29 cellular contexts compared by ENCODE assay signal in genomic region chr5:93403529-93403928, GRCh38.
"Had no signal": no experiment of that assay in that cellular context is flagged by ENCODE, and none has a peak within 500 bp of the region (broad histone marks: within the 10 kb centered on the region; RNA-seq: fewer than 3 reads in every experiment).

No MANE protein-coding gene starts in this region.

- H3K27me3 Mint-ChIP-seq: activated CD4-positive, alpha-beta T cell treated with anti-CD3 and anti-CD28 coated beads for 36 hours had no signal

- H3K4me1 ChIP-seq: ascending aorta, pancreas, prostate gland, uterus had no signal

- H3K36me3 Mint-ChIP-seq: activated naive CD8-positive, alpha-beta T cell treated with anti-CD3 and anti-CD28 coated beads for 36 hours; type B pancreatic cell had no signal

- FAIRE-seq: keratinocyte, pancreas had no signal

- H3K4me1 Mint-ChIP-seq: activated CD4-positive, alpha-beta T cell treated with anti-CD3 and anti-CD28 coated beads for 36 hours; activated naive CD8-positive, alpha-beta T cell treated with anti-CD3 and anti-CD28 coated beads for 36 hours; naive thymus-derived CD4-positive, alpha-beta T cell had no signal

- H3K9me3 Mint-ChIP-seq: activated naive CD8-positive, alpha-beta T cell treated with anti-CD3 and anti-CD28 coated beads for 36 hours had no signal

- H3K27me3 ChIP-seq: ascending aorta, brain microvascular endothelial cell, pancreas, uterus had no signal

- H3K9me3 ChIP-seq: ascending aorta, pancreas, prostate gland, thoracic aorta, uterus had no signal

- DNase-seq: activated CD4-positive, alpha-beta T cell treated with anti-CD3 and anti-CD28 coated beads for 36 hours; activated CD4-positive, CD25-positive, alpha-beta regulatory T cell; activated CD8-positive, alpha-beta T cell treated with anti-CD3 and anti-CD28 coated beads, Interleukin-2, amount 10 ng/mL, durations not matched to agents 7 days and 5 days; activated effector memory CD4-positive, alpha-beta T cell treated with Interleukin-2 at 50 U/mL for 16 hours; activated naive CD4-positive, alpha-beta T cell treated with Interleukin-2 at 50 U/mL for 16 hours; activated naive CD8-positive, alpha-beta T cell treated with anti-CD3 and anti-CD28 coated beads for 36 hours; activated T-cell treated with anti-CD3 and anti-CD28 coated beads for 4 hours; brain microvascular endothelial cell; central memory CD4-positive, alpha-beta T cell; head of caudate nucleus; hippocampal formation; left cardiac atrium; left ventricle myocardium superior; naive thymus-derived CD4-positive, alpha-beta T cell; nucleus accumbens; pancreas; retina; stimulated activated CD4-positive, alpha-beta T cell treated with anti-CD3 and anti-CD28 coated beads, Interleukin-12 subunit alpha, Interleukin-12 subunit beta, amount 100 ng/mL, for 4 hours; stimulated activated CD4-positive, alpha-beta T cell treated with anti-CD3 and anti-CD28 coated beads, Interleukin-4, amount 100 ng/mL, for 1 hour; stimulated activated naive CD8-positive, alpha-beta T cell treated with anti-CD3 and anti-CD28 coated beads, Interleukin-15, Interleukin-2, amounts not matched to agents 100 U/mL and 50 U/mL, for 24 hours; uterus had no signal

- H3K4me3 Mint-ChIP-seq: activated CD4-positive, alpha-beta T cell treated with anti-CD3 and anti-CD28 coated beads for 36 hours; activated CD8-positive, alpha-beta T cell treated with anti-CD3 and anti-CD28 coated beads, Interleukin-2, amount 10 ng/mL, durations not matched to agents 7 days and 5 days; activated naive CD8-positive, alpha-beta T cell treated with anti-CD3 and anti-CD28 coated beads for 36 hours; naive thymus-derived CD4-positive, alpha-beta T cell; type B pancreatic cell had no signal

- H3K27ac ChIP-seq: ascending aorta, brain microvascular endothelial cell, pancreas, prostate gland, skin epidermis, thoracic aorta, uterus had no signal

- H3K4me3 ChIP-seq: ascending aorta, pancreas, prostate gland, skin epidermis, thoracic aorta, uterus had no signal

- ATAC-seq: activated CD4-positive, alpha-beta T cell treated with anti-CD3 and anti-CD28 coated beads for 36 hours; activated CD8-positive, alpha-beta T cell treated with anti-CD3 and anti-CD28 coated beads, Interleukin-2, amount 10 ng/mL, durations not matched to agents 7 days and 5 days; esophagus mucosa; left cardiac atrium; left ventricle myocardium superior; naive thymus-derived CD4-positive, alpha-beta T cell; sciatic nerve; stimulated activated naive CD8-positive, alpha-beta T cell treated with anti-CD3 and anti-CD28 coated beads, Interleukin-15, Interleukin-2, amounts not matched to agents 100 U/mL and 50 U/mL, for 24 hours had no signal

- H3K36me3 ChIP-seq: ascending aorta, brain microvascular endothelial cell, pancreas, prostate gland, thoracic aorta, uterus had no signal

- H3K27ac Mint-ChIP-seq: activated CD4-positive, alpha-beta T cell treated with anti-CD3 and anti-CD28 coated beads for 36 hours; activated CD8-positive, alpha-beta T cell treated with anti-CD3 and anti-CD28 coated beads, Interleukin-2, amount 10 ng/mL, durations not matched to agents 7 days and 5 days; activated naive CD8-positive, alpha-beta T cell treated with anti-CD3 and anti-CD28 coated beads for 36 hours; naive thymus-derived CD4-positive, alpha-beta T cell; type B pancreatic cell had no signal
